In genomic region chr11:63537293-63538101, GRCh38 we compare ENCODE assay signal across 8 cellular contexts. TPM values are rescaled to one million over a fixed set of nuclear protein-coding genes. Genes with fewer than 3 reads are reported as not detected.
DNase-seq lines count a peak whose midpoint lies in the region; ATAC-seq and TF ChIP-seq lines count a peak whose summit lies in the region.

No MANE protein-coding gene starts in this region.

- H3K4me3 Mint-ChIP-seq in activated CD4-positive, alpha-beta memory T cell treated with anti-CD3 and anti-CD28 coated beads, Interleukin-2, amount 10 ng/mL, durations not matched to agents 7 days and 5 days = peak overlapping the region; percentile 80
- H3K4me3 Mint-ChIP-seq in osteocyte (ENCODE audit: unreplicated experiment) = peak overlapping the region; percentile 55

- no peak for DNase-seq in activated CD4-positive, CD25-positive, alpha-beta regulatory T cell treated with anti-CD3 and anti-CD28 coated beads, Interleukin-2, amount 50 U/mL, for 72 hours
- no peak for DNase-seq in activated CD4-positive, alpha-beta memory T cell treated with anti-CD3 and anti-CD28 coated beads, Interleukin-2, amount 10 ng/mL, durations not matched to agents 7 days and 5 days
- DNase-seq in fibroblast of villous mesenchyme (ENCODE audit: low read depth) (peak; percentile 77), osteocyte (ENCODE audit: extremely low spot score, unreplicated experiment) (no peak), SJCRH30 (no peak), NCI-H69 (lab: John Stamatoyannopoulos, UW) (no peak)

- peaks cover 11% of the 10 kb centered on the region for H3K36me3 Mint-ChIP-seq in activated CD4-positive, alpha-beta memory T cell treated with anti-CD3 and anti-CD28 coated beads, Interleukin-2, amount 10 ng/mL, durations not matched to agents 7 days and 5 days (ENCODE audit: low read depth)
- H3K36me3 Mint-ChIP-seq in osteocyte (ENCODE audit: unreplicated experiment) = no peaks in the 10 kb centered on the region

- peaks cover 63% of the 10 kb centered on the region for H3K4me1 Mint-ChIP-seq in activated CD4-positive, alpha-beta memory T cell treated with anti-CD3 and anti-CD28 coated beads, Interleukin-2, amount 10 ng/mL, durations not matched to agents 7 days and 5 days
- peaks cover 15% of the 10 kb centered on the region for H3K4me1 Mint-ChIP-seq in osteocyte (ENCODE audit: unreplicated experiment)

- CTCF ChIA-PET in activated CD4-positive, alpha-beta memory T cell treated with anti-CD3 and anti-CD28 coated beads, Interleukin-2, amount 10 ng/mL, durations not matched to agents 7 days and 5 days (lab: Charles Lee) = interaction anchor here (0.6 to 2.2 kb wide), 10 partner anchors 9 to 200 kb away, joined by 3 to 13 read pairs (median 4); no protein-coding TSS in a partner anchor

- no peaks in the 10 kb centered on the region for H3K9me3 ChIP-seq in SJCRH30 (replicated peaks)

- H3K9me3 Mint-ChIP-seq in activated CD4-positive, alpha-beta memory T cell treated with anti-CD3 and anti-CD28 coated beads, Interleukin-2, amount 10 ng/mL, durations not matched to agents 7 days and 5 days = no peaks in the 10 kb centered on the region
- H3K9me3 Mint-ChIP-seq in osteocyte (ENCODE audit: unreplicated experiment) = no peaks in the 10 kb centered on the region

- H3K27me3 ChIP-seq in SJCRH30 = no peaks in the 10 kb centered on the region

- peak; percentile 10 to 11 for ATAC-seq in activated CD4-positive, CD25-positive, alpha-beta regulatory T cell treated with anti-CD3 and anti-CD28 coated beads, Interleukin-2, amount 50 U/mL, for 24 hours
- no peak for ATAC-seq in GM19035 (IDR thresholded peaks at IDR 0.05; ENCODE audit: unreplicated experiment)

- TF ChIP-seq CTCF in fibroblast of villous mesenchyme (IDR thresholded peaks at IDR 0.05; ENCODE audit: insufficient read depth, low read depth, low read length) (no peak), osteocyte (IDR thresholded peaks at IDR 0.05) (no peak)

- H3K27ac Mint-ChIP-seq in activated CD4-positive, alpha-beta memory T cell treated with anti-CD3 and anti-CD28 coated beads, Interleukin-2, amount 10 ng/mL, durations not matched to agents 7 days and 5 days = peak overlapping the region; percentile 77
- peak overlapping the region; percentile 86 for H3K27ac Mint-ChIP-seq in osteocyte (ENCODE audit: unreplicated experiment)

- H3K27me3 Mint-ChIP-seq in activated CD4-positive, alpha-beta memory T cell treated with anti-CD3 and anti-CD28 coated beads, Interleukin-2, amount 10 ng/mL, durations not matched to agents 7 days and 5 days = no peaks in the 10 kb centered on the region
- H3K27me3 Mint-ChIP-seq in osteocyte (ENCODE audit: unreplicated experiment) = peaks cover 39% of the 10 kb centered on the region

- POLR2A ChIA-PET in activated CD4-positive, alpha-beta memory T cell treated with anti-CD3 and anti-CD28 coated beads, Interleukin-2, amount 10 ng/mL, durations not matched to agents 7 days and 5 days (lab: Charles Lee) = interaction anchor here (1.0 to 4.1 kb wide), 18 partner anchors 9 to 696 kb away, joined by 3 to 53 read pairs (median 5); partner anchors contain the start of genes PLAAT2, PLAAT3 and SLC3A2

- peak overlapping the region; percentile 50 for H3K4me3 ChIP-seq in fibroblast of villous mesenchyme (ENCODE audit: low read depth, low read length)
- H3K4me3 ChIP-seq in SJCRH30 = no peak overlapping the region

- H3K27ac ChIP-seq in SJCRH30 = no peak overlapping the region

- no peaks in the 10 kb centered on the region for H3K36me3 ChIP-seq in SJCRH30

- no peaks in the 10 kb centered on the region for H3K4me1 ChIP-seq in SJCRH30

RNA-seq across cellular contexts. Expression of gene PLAAT4, which starts 0.9 kb away (rescaled TPM):
- total RNA-seq in activated CD4-positive, alpha-beta memory T cell treated with anti-CD3 and anti-CD28 coated beads, Interleukin-2, amount 10 ng/mL, durations not matched to agents 7 days and 5 days = 100 to 1,000 TPM; 104 to 106 TPM
- total RNA-seq in fibroblast of villous mesenchyme = 5.8 and 8.2 TPM in 2 replicates
- 7.3 and 8.5 TPM in 2 replicates for total RNA-seq in osteocyte
- total RNA-seq in SJCRH30 (2014; rRNA removed; shearing (Covaris generic)) = 0.18 and 0.38 TPM in 2 replicates

RNA-seq across cellular contexts. Expression of gene PLAAT2, which starts 25.7 kb away (rescaled TPM):
- not detected for total RNA-seq in activated CD4-positive, alpha-beta memory T cell treated with anti-CD3 and anti-CD28 coated beads, Interleukin-2, amount 10 ng/mL, durations not matched to agents 7 days and 5 days
- total RNA-seq in fibroblast of villous mesenchyme (not detected in 2 replicates), osteocyte (not detected in 2 replicates)
- total RNA-seq in SJCRH30 (2014; rRNA removed; shearing (Covaris generic)) = not detected in 2 replicates

RNA-seq across cellular contexts. Expression of gene LGALS12, which starts 31.6 kb away (rescaled TPM):
- total RNA-seq in activated CD4-positive, alpha-beta memory T cell treated with anti-CD3 and anti-CD28 coated beads, Interleukin-2, amount 10 ng/mL, durations not matched to agents 7 days and 5 days = not detected
- total RNA-seq in fibroblast of villous mesenchyme = not detected in 2 replicates
- not detected in 2 replicates for total RNA-seq in osteocyte
- 0.14 TPM in 1 of 2 replicates, not detected in the other for total RNA-seq in SJCRH30 (2014; rRNA removed; shearing (Covaris generic))

RNA-seq across cellular contexts. Expression of gene PLAAT5, which starts 46.5 kb away (rescaled TPM):
- total RNA-seq in activated CD4-positive, alpha-beta memory T cell treated with anti-CD3 and anti-CD28 coated beads, Interleukin-2, amount 10 ng/mL, durations not matched to agents 7 days and 5 days = not detected
- total RNA-seq in fibroblast of villous mesenchyme = not detected in 2 replicates
- not detected in 2 replicates for total RNA-seq in osteocyte
- 0.06 TPM in 1 of 2 replicates, not detected in the other for total RNA-seq in SJCRH30 (2014; rRNA removed; shearing (Covaris generic))

Comparison
In these comparisons a context has a peak if more than half of its experiments do, and no peak if none do; other contexts are left out.
1. RNA of gene PLAAT4, which starts 0.9 kb away (total RNA-seq): 104 to 106 TPM in activated CD4-positive, alpha-beta memory T cell treated with anti-CD3 and anti-CD28 coated beads, Interleukin-2, amount 10 ng/mL, durations not matched to agents 7 days and 5 days; 7.3 to 8.5 TPM in osteocyte, 5.8 to 8.2 TPM in fibroblast of villous mesenchyme and 0.18 to 0.38 TPM in SJCRH30; every median in the first group is over 10 times any median in the second.